In genomic region chr1:154838988-154839387, GRCh38 we compare ENCODE assay signal across 24 cellular contexts. TPM values are rescaled to one million over a fixed set of nuclear protein-coding genes. Genes with fewer than 3 reads are reported as not detected.
DNase-seq lines count a peak whose midpoint lies in the region; ATAC-seq, FAIRE-seq and TF ChIP-seq lines count a peak whose summit lies in the region.
"Had no signal": no experiment of that assay in that cellular context is flagged by ENCODE, and none has a peak within 500 bp of the region (broad histone marks: within the 10 kb centered on the region; RNA-seq: fewer than 3 reads in every experiment).

No MANE protein-coding gene starts in this region.

- H3K9ac ChIP-seq in astrocyte (ENCODE audit: low read length) = no peak overlapping the region

- H2AFZ ChIP-seq in astrocyte (ENCODE audit: low read depth, low read length) = no peak overlapping the region

- H3K36me3 ChIP-seq in DOHH2 (ENCODE audit: control insufficient read depth, low read length) (peaks cover 86% of the 10 kb centered on the region), astrocyte (ENCODE audit: insufficient read depth, low read length) (no peaks in the 10 kb centered on the region), muscle layer of duodenum (ENCODE audit: control insufficient read depth in 1 of 2, insufficient read depth in 2 of 2, low read length in 2 of 2) (no peaks in the 10 kb centered on the region), psoas muscle (ENCODE audit: insufficient read depth in 1 of 2, low read depth in 1 of 2) (no peaks in the 10 kb centered on the region)

- peaks cover 12% of the 10 kb centered on the region for H3K4me1 Mint-ChIP-seq in astrocyte (ENCODE audit: low read depth, unreplicated experiment)
- no peaks in the 10 kb centered on the region for H3K4me1 Mint-ChIP-seq in effector memory CD8-positive, alpha-beta T cell (ENCODE audit: low read depth in 2 of 2)

- H3K27ac ChIP-seq in DOHH2 (ENCODE audit: low read depth, low read length) = no peak overlapping the region
- H3K27ac ChIP-seq in astrocyte (ENCODE audit: low read depth, low read length) = no peak overlapping the region
- peak overlapping the region; percentile 4 for H3K27ac ChIP-seq in muscle layer of duodenum (ENCODE audit: low read length)
- H3K27ac ChIP-seq in psoas muscle = peak overlapping the region; percentile 80
- H3K27ac ChIP-seq: A549, HL-60, SK-N-MC had no signal

- H3K4me2 ChIP-seq in DOHH2 (ENCODE audit: low read length) = 0 out of 2 replicates have a peak overlapping the region, but pooled peaks have one; percentile 6
- H3K4me2 ChIP-seq in astrocyte (ENCODE audit: low read length) = no peak overlapping the region
- H3K4me2 ChIP-seq: A549 had no signal

- H4K20me1 ChIP-seq in DOHH2 (ENCODE audit: control insufficient read depth, insufficient read depth, low read depth, low read length) = peaks cover 59% of the 10 kb centered on the region
- no peaks in the 10 kb centered on the region for H4K20me1 ChIP-seq in astrocyte (ENCODE audit: insufficient read depth, low read length)

- H3K9me3 ChIP-seq in DOHH2 (ENCODE audit: control insufficient read depth, insufficient read depth, low read length) (no peaks in the 10 kb centered on the region), astrocyte (ENCODE audit: insufficient read depth, low read depth, low read length) (no peaks in the 10 kb centered on the region), muscle layer of duodenum (ENCODE audit: control insufficient read depth in 1 of 2, low read length in 2 of 2) (no peaks in the 10 kb centered on the region), psoas muscle (no peaks in the 10 kb centered on the region)
- H3K9me3 ChIP-seq: A549 had no signal

- peaks cover 100% of the 10 kb centered on the region for H3K79me2 ChIP-seq in DOHH2 (ENCODE audit: control insufficient read depth, low read length)
- no peaks in the 10 kb centered on the region for H3K79me2 ChIP-seq in astrocyte (ENCODE audit: insufficient read depth, low read length)

- intact Hi-C loops in psoas muscle (cut with DNase I) = no loop called here

- H3F3A ChIP-seq in DOHH2 (ENCODE audit: control insufficient read depth, insufficient read depth) = peaks cover 7% of the 10 kb centered on the region; the same call in 1 of the 2 replicates

- 82 to 90% (median 86%) methylated on average over 9 of the region's 9 CpGs for WGBS in psoas muscle, 3 donors

- TF ChIP-seq CTCF in DOHH2 (IDR thresholded peaks at IDR 0.05; ENCODE audit: low read depth, low read length, poor library complexity, severe bottlenecking) = no peak
- TF ChIP-seq CTCF in astrocyte (IDR thresholded peaks at IDR 0.05; ENCODE audit: insufficient read depth, low read depth, low read length) = no peak
- no peak for TF ChIP-seq CTCF in psoas muscle (IDR thresholded peaks at IDR 0.05)

- H3K4me3 ChIP-seq in DOHH2 (ENCODE audit: low read length) (no peak overlapping the region), astrocyte (ENCODE audit: insufficient read depth, low read depth, low read length) (no peak overlapping the region), muscle layer of duodenum (ENCODE audit: low read depth in 1 of 2, low read length in 2 of 2) (no peak overlapping the region), psoas muscle (no peak overlapping the region)
- H3K4me3 ChIP-seq: A549, SK-N-MC had no signal

- no peak for FAIRE-seq in astrocyte (lab: Jason Lieb, UNC)
- FAIRE-seq: A549, D721Med, G401.6, HTR-8/SVneo, RCC 7860 had no signal

- H3K4me3 Mint-ChIP-seq in astrocyte (ENCODE audit: unreplicated experiment) = no peak overlapping the region
- no peak overlapping the region for H3K4me3 Mint-ChIP-seq in effector memory CD8-positive, alpha-beta T cell
- H3K4me3 Mint-ChIP-seq: CD8-positive, alpha-beta T cell had no signal

- ATAC-seq in psoas muscle = no peak
- no peak for ATAC-seq in effector memory CD8-positive, alpha-beta T cell (replicated peaks)
- ATAC-seq: A549; CD8-positive, alpha-beta T cell had no signal

- H3K9me3 Mint-ChIP-seq in astrocyte (ENCODE audit: unreplicated experiment) = no peaks in the 10 kb centered on the region
- no peaks in the 10 kb centered on the region for H3K9me3 Mint-ChIP-seq in effector memory CD8-positive, alpha-beta T cell
- H3K9me3 Mint-ChIP-seq: CD8-positive, alpha-beta T cell had no signal

- H3K4me1 ChIP-seq in DOHH2 (ENCODE audit: control insufficient read depth, low read length) (peaks cover 76% of the 10 kb centered on the region), astrocyte (ENCODE audit: insufficient read depth, low read length) (peaks cover 4% of the 10 kb centered on the region), muscle layer of duodenum (ENCODE audit: control insufficient read depth in 1 of 2, insufficient read depth in 2 of 2, low read length in 2 of 2) (peaks cover 9 to 55% of the 10 kb centered on the region in 2 donors), psoas muscle (peaks cover 63% of the 10 kb centered on the region)
- H3K4me1 ChIP-seq: A549 had no signal

- H3K9me2 ChIP-seq in DOHH2 (replicated peaks; ENCODE audit: control insufficient read depth, low read length) = no peaks in the 10 kb centered on the region

- no peaks in the 10 kb centered on the region for H3K27me3 ChIP-seq in DOHH2 (ENCODE audit: control insufficient read depth, low read length)
- no peaks in the 10 kb centered on the region for H3K27me3 ChIP-seq in astrocyte (ENCODE audit: insufficient read depth, low read length)
- no peaks in the 10 kb centered on the region for H3K27me3 ChIP-seq in muscle layer of duodenum (ENCODE audit: low read depth, low read length)
- no peaks in the 10 kb centered on the region for H3K27me3 ChIP-seq in psoas muscle (ENCODE audit: insufficient read depth in 3 of 3, low read length in 2 of 3)

- peaks cover 36% of the 10 kb centered on the region for H3K27me3 Mint-ChIP-seq in astrocyte (ENCODE audit: low read depth, unreplicated experiment)
- peaks cover 28 to 53% of the 10 kb centered on the region in 2 donors for H3K27me3 Mint-ChIP-seq in effector memory CD8-positive, alpha-beta T cell

- DNase-seq in astrocyte (ENCODE audit: low read depth) = no peak
- DNase-seq in psoas muscle = no peak
- DNase-seq in NCI-H345 treated with DMSO at 0.1 percent for 48 hours (lab: John Stamatoyannopoulos, UW; ENCODE audit: unreplicated experiment) = no peak
- DNase-seq in activated T-cell treated with anti-CD3 and anti-CD28 coated beads, Interleukin-2, amount 50 U/mL, for 1 hour = no peak
- DNase-seq in effector memory CD8-positive, alpha-beta T cell = no peak
- DNase-seq: CD8-positive, alpha-beta T cell; DND-41; HCEC 1CT; NCI-H1436; NCI-H2081; NCI-H510A; NCI-H748 treated with DMSO at 0.1 percent for 48 hours; NK-92 treated with Interleukin-12 subunit alpha and Interleukin-12 subunit beta, amount 100 ng/mL, for 24 hours had no signal

- H3K27ac Mint-ChIP-seq in astrocyte (ENCODE audit: unreplicated experiment) = peak overlapping the region; percentile 41
- H3K27ac Mint-ChIP-seq in effector memory CD8-positive, alpha-beta T cell = no peak overlapping the region
- H3K27ac Mint-ChIP-seq: CD8-positive, alpha-beta T cell had no signal

- no peaks in the 10 kb centered on the region for H3K36me3 Mint-ChIP-seq in astrocyte (ENCODE audit: low read depth, unreplicated experiment)
- no peaks in the 10 kb centered on the region for H3K36me3 Mint-ChIP-seq in effector memory CD8-positive, alpha-beta T cell (ENCODE audit: insufficient read depth)
- H3K36me3 Mint-ChIP-seq: CD8-positive, alpha-beta T cell had no signal

RNA-seq across cellular contexts. Expression of gene KCNN3, which starts 31.1 kb away (rescaled TPM):
- total RNA-seq in astrocyte = 0.46 and 0.66 TPM in 2 replicates
- total RNA-seq in psoas muscle = 10 to 100 TPM; 11.8 to 60.9 (median 17.4) TPM
- 1 to 10 TPM; 2.5 to 7.5 (median 3.7) TPM for polyA plus RNA-seq in psoas muscle
- total RNA-seq: IMR-90 had no signal
- polyA plus RNA-seq: BJ had no signal

Comparison
In these comparisons a context has a peak if more than half of its experiments do, and no peak if none do; other contexts are left out.
1. H3K27ac ChIP-seq: peak in muscle layer of duodenum (single experiment) and psoas muscle (single experiment); none in DOHH2 (single experiment) and astrocyte (single experiment).